1 cellular context compared by ENCODE assay signal in the genomic region with DNA sequence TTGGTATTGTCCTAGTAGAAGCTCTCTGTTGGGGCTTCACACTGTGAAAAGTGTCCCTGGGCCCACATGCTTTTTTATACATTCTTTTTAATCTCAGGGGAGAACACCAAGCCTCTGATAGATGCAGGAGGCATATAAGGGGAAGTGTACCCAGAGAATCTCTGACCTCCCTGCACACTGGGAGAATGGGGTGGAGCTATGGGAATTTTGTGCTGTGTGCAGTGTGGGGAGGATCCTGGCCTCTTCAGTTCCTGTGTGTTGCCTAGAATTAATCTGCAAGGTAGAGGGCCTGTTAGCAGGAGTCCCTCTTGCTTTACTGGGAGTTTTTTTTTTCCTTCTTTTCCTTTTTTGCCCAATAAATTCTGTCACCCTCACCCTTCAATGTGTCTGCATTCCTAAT.
TF ChIP-seq lines count a peak whose summit lies in the region.

No MANE protein-coding gene starts in this region.

TF ChIP-seq in K562, 482 proteins besides CTCF, POLR2A, EP300 and RAD21 (continued from another document):
- TF ChIP-seq, protein P1, sequence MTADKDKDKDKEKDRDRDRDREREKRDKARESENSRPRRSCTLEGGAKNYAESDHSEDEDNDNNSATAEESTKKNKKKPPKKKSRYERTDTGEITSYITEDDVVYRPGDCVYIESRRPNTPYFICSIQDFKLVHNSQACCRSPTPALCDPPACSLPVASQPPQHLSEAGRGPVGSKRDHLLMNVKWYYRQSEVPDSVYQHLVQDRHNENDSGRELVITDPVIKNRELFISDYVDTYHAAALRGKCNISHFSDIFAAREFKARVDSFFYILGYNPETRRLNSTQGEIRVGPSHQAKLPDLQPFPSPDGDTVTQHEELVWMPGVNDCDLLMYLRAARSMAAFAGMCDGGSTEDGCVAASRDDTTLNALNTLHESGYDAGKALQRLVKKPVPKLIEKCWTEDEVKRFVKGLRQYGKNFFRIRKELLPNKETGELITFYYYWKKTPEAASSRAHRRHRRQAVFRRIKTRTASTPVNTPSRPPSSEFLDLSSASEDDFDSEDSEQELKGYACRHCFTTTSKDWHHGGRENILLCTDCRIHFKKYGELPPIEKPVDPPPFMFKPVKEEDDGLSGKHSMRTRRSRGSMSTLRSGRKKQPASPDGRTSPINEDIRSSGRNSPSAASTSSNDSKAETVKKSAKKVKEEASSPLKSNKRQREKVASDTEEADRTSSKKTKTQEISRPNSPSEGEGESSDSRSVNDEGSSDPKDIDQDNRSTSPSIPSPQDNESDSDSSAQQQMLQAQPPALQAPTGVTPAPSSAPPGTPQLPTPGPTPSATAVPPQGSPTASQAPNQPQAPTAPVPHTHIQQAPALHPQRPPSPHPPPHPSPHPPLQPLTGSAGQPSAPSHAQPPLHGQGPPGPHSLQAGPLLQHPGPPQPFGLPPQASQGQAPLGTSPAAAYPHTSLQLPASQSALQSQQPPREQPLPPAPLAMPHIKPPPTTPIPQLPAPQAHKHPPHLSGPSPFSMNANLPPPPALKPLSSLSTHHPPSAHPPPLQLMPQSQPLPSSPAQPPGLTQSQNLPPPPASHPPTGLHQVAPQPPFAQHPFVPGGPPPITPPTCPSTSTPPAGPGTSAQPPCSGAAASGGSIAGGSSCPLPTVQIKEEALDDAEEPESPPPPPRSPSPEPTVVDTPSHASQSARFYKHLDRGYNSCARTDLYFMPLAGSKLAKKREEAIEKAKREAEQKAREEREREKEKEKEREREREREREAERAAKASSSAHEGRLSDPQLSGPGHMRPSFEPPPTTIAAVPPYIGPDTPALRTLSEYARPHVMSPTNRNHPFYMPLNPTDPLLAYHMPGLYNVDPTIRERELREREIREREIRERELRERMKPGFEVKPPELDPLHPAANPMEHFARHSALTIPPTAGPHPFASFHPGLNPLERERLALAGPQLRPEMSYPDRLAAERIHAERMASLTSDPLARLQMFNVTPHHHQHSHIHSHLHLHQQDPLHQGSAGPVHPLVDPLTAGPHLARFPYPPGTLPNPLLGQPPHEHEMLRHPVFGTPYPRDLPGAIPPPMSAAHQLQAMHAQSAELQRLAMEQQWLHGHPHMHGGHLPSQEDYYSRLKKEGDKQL (CRISPR knock-in tag; IDR thresholded peaks at IDR 0.05; ENCODE audit: borderline replicate concordance) = no peak
- TF ChIP-seq ZNF436 (CRISPR knock-in tag; IDR thresholded peaks at IDR 0.05) (no peak), EGR1 (conservative IDR thresholded peaks at IDR 0.05) (no peak), ARHGAP35 (IDR thresholded peaks at IDR 0.05; ENCODE audit: partially characterized antibody) (no peak), ETV6 (IDR thresholded peaks at IDR 0.05; ENCODE audit: borderline replicate concordance in 1 of 2, low read depth in 2 of 2, low read length in 1 of 2) (no peak), ETV6 (CRISPR knock-in tag; IDR thresholded peaks at IDR 0.05; ENCODE audit: borderline replicate concordance) (no peak), FUS (optimal IDR thresholded peaks at IDR 0.05; ENCODE audit: low read depth, low read length) (no peak), ZNF143 (CRISPR knock-in tag; IDR thresholded peaks at IDR 0.05) (no peak)
- TF ChIP-seq, protein P2, sequence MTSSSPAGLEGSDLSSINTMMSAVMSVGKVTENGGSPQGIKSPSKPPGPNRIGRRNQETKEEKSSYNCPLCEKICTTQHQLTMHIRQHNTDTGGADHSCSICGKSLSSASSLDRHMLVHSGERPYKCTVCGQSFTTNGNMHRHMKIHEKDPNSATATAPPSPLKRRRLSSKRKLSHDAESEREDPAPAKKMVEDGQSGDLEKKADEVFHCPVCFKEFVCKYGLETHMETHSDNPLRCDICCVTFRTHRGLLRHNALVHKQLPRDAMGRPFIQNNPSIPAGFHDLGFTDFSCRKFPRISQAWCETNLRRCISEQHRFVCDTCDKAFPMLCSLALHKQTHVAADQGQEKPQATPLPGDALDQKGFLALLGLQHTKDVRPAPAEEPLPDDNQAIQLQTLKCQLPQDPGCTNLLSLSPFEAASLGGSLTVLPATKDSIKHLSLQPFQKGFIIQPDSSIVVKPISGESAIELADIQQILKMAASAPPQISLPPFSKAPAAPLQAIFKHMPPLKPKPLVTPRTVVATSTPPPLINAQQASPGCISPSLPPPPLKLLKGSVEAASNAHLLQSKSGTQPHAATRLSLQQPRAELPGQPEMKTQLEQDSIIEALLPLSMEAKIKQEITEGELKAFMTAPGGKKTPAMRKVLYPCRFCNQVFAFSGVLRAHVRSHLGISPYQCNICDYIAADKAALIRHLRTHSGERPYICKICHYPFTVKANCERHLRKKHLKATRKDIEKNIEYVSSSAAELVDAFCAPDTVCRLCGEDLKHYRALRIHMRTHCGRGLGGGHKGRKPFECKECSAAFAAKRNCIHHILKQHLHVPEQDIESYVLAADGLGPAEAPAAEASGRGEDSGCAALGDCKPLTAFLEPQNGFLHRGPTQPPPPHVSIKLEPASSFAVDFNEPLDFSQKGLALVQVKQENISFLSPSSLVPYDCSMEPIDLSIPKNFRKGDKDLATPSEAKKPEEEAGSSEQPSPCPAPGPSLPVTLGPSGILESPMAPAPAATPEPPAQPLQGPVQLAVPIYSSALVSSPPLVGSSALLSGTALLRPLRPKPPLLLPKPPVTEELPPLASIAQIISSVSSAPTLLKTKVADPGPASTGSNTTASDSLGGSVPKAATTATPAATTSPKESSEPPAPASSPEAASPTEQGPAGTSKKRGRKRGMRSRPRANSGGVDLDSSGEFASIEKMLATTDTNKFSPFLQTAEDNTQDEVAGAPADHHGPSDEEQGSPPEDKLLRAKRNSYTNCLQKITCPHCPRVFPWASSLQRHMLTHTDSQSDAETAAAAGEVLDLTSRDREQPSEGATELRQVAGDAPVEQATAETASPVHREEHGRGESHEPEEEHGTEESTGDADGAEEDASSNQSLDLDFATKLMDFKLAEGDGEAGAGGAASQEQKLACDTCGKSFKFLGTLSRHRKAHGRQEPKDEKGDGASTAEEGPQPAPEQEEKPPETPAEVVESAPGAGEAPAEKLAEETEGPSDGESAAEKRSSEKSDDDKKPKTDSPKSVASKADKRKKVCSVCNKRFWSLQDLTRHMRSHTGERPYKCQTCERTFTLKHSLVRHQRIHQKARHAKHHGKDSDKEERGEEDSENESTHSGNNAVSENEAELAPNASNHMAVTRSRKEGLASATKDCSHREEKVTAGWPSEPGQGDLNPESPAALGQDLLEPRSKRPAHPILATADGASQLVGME (CRISPR knock-in tag; IDR thresholded peaks at IDR 0.05) = no peak
TF ChIP-seq in K562: peak in this region for 0.
